In the genomic region with DNA sequence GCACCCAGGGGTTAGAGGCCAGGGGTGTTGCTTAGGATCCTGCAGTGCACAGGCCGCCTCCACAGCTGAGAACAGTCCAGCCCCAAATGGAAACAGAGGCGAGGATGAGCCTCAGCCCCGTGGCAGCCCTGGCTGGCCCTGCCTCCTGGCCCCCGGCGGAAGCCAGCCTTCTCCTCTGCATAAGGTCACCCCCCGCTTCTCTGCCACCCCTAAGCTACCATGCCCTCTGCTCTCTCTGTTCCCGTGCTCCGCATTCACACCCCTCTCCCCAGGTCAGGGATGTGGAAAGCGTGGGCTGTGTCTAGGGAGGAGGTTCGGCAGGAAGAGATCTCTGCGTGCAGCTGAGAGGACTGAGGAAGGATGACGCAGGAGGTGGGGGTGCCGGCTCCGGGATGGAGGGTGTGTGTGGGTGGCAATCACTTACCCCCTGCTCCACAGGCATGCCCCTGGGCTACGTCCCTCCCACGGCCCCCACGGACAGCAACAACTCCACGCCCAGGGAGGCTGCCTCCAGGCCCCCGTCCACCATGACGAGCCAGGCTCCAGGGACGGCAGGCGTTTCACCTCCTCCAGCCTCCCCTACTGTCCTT, we compare ENCODE assay signal across 7 cellular contexts.
DNase-seq lines count a peak whose midpoint lies in the region; ATAC-seq and TF ChIP-seq lines count a peak whose summit lies in the region.
"Had no signal": no experiment of that assay in that cellular context is flagged by ENCODE, and none has a peak within 500 bp of the region (broad histone marks: within the 10 kb centered on the region; RNA-seq: fewer than 3 reads in every experiment).

No MANE protein-coding gene starts in this region.

- DNase-seq in NCI-H226 (peak; percentile 100), fibroblast of mammary gland (ENCODE audit: low read depth) (peak; percentile 91), NCI-H1092 (lab: John Stamatoyannopoulos, UW) (no peak)

- peak overlapping the region; percentile 53 for H3K4me3 Mint-ChIP-seq in stimulated activated naive CD8-positive, alpha-beta T cell treated with anti-CD3 and anti-CD28 coated beads, Interleukin-15, Interleukin-2, amounts not matched to agents 100 ng/mL and 50 ng/mL, for 24 hours
- H3K4me3 Mint-ChIP-seq: T-helper 1 cell treated with Interleukin-12 subunit alpha and Interleukin-12 subunit beta and Interleukin-4 antibody, amounts not matched to agents 30 μg/mL and 1 μg/mL, for 36 hours had no signal

- H3K4me1 Mint-ChIP-seq in stimulated activated naive CD8-positive, alpha-beta T cell treated with anti-CD3 and anti-CD28 coated beads, Interleukin-15, Interleukin-2, amounts not matched to agents 100 ng/mL and 50 ng/mL, for 24 hours (ENCODE audit: low read depth) = peaks cover 5% of the 10 kb centered on the region

- no peaks in the 10 kb centered on the region for H3K9me3 Mint-ChIP-seq in stimulated activated naive CD8-positive, alpha-beta T cell treated with anti-CD3 and anti-CD28 coated beads, Interleukin-15, Interleukin-2, amounts not matched to agents 100 ng/mL and 50 ng/mL, for 24 hours
- H3K9me3 Mint-ChIP-seq: T-helper 1 cell treated with Interleukin-12 subunit alpha and Interleukin-12 subunit beta and Interleukin-4 antibody, amounts not matched to agents 30 μg/mL and 1 μg/mL, for 36 hours had no signal

- H3K27ac Mint-ChIP-seq in stimulated activated naive CD8-positive, alpha-beta T cell treated with anti-CD3 and anti-CD28 coated beads, Interleukin-15, Interleukin-2, amounts not matched to agents 100 ng/mL and 50 ng/mL, for 24 hours = no peak overlapping the region
- H3K27ac Mint-ChIP-seq: T-helper 1 cell treated with Interleukin-12 subunit alpha and Interleukin-12 subunit beta and Interleukin-4 antibody, amounts not matched to agents 30 μg/mL and 1 μg/mL, for 36 hours had no signal

- no peaks in the 10 kb centered on the region for H3K27me3 Mint-ChIP-seq in stimulated activated naive CD8-positive, alpha-beta T cell treated with anti-CD3 and anti-CD28 coated beads, Interleukin-15, Interleukin-2, amounts not matched to agents 100 ng/mL and 50 ng/mL, for 24 hours

- no peak for ATAC-seq in GM19324 (IDR thresholded peaks at IDR 0.05; ENCODE audit: low FRiP score, unreplicated experiment)
- no peak for ATAC-seq in HG03432 (IDR thresholded peaks at IDR 0.05; ENCODE audit: unreplicated experiment)

- peak overlapping the region; percentile 52 for H3K4me3 ChIP-seq in fibroblast of mammary gland (ENCODE audit: control insufficient read depth, low read depth, low read length)

- no peaks in the 10 kb centered on the region for H3K36me3 Mint-ChIP-seq in stimulated activated naive CD8-positive, alpha-beta T cell treated with anti-CD3 and anti-CD28 coated beads, Interleukin-15, Interleukin-2, amounts not matched to agents 100 ng/mL and 50 ng/mL, for 24 hours (ENCODE audit: low read depth)

- TF ChIP-seq CTCF in fibroblast of mammary gland (conservative IDR thresholded peaks at IDR 0.05; ENCODE audit: control insufficient read depth, insufficient read depth, low read depth, low read length) = no peak
